21 cellular contexts compared by ENCODE assay signal in the genomic region with DNA sequence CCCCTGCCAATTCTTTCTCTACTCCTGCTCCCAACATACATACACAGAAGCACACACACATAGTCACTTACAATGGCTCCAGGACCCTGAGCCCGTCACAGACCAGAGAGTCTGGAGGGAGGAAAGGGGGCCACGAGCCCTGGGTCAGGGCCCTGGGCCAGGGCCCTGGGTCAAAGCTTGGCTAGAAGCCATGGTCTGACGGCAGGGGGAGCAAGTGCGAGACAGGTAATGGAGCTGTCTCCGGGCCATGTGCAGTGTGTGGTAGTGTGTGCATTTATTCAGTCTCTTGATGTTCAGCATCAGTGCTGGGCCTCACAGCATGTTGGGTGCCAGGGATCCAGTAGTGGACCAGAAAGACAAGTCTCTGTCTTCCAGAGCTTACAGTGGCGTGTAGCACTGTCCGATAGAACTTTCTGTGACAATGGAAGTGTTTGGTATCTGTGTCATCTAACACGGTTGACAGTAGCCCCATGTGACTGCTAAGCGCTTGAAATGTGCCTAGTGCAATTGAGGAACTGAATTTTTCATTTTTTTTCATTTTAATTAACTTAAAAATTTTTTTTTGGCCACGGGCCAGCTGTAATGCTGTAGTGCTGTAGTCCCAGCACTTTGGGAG. TPM values are rescaled to one million over a fixed set of nuclear protein-coding genes. Genes with fewer than 3 reads are reported as not detected.
A peak's percentile ranks its signal among the peaks of the same experiment; 100 is the strongest.
DNase-seq lines count a peak whose midpoint lies in the region; ATAC-seq and TF ChIP-seq lines count a peak whose summit lies in the region.
"Had no signal": no experiment of that assay in that cellular context is flagged by ENCODE, and none has a peak within 500 bp of the region (broad histone marks: within the 10 kb centered on the region; RNA-seq: fewer than 3 reads in every experiment).

No MANE protein-coding gene starts in this region.

- no peaks in the 10 kb centered on the region for H3K27me3 Mint-ChIP-seq in activated CD4-positive, alpha-beta T cell treated with anti-CD3 and anti-CD28 coated beads, Interleukin-2, amount 10 ng/mL, durations not matched to agents 24 days and 14 days
- H3K27me3 Mint-ChIP-seq in chondrocyte (ENCODE audit: low read depth): no peaks in the 10 kb centered on the region
- H3K27me3 Mint-ChIP-seq: stimulated activated naive B cell treated with anti-CD40 and anti-IgM and Interleukin-4, amounts not matched to agents 10 μg/mL and 1 μg/mL and 100 μg/mL, for 72 hours had no signal

- in situ Hi-C loops in KBM-7 (cut with MboI; ENCODE audit: low pct_unique_long_range_greater_than_20kb, low sequenced_read_pairs): no loop called here

- no peaks in the 10 kb centered on the region for H3K9me3 ChIP-seq in neutrophil
- H3K9me3 ChIP-seq: breast epithelium, heart right ventricle, SJSA1, transverse colon had no signal

- H3K36me3 Mint-ChIP-seq in activated CD4-positive, alpha-beta T cell treated with anti-CD3 and anti-CD28 coated beads, Interleukin-2, amount 10 ng/mL, durations not matched to agents 24 days and 14 days (ENCODE audit: low read depth): peaks cover 2% of the 10 kb centered on the region
- H3K36me3 Mint-ChIP-seq in chondrocyte (ENCODE audit: low read depth): no peaks in the 10 kb centered on the region

- H3K4me1 ChIP-seq in neutrophil (ENCODE audit: control insufficient read depth in 1 of 2, insufficient read depth in 1 of 2, low read depth in 1 of 2, low read length in 1 of 2): peaks cover 93 to 94% of the 10 kb centered on the region in 2 experiments
- H3K4me1 ChIP-seq: breast epithelium had no signal

- H3K4me3 Mint-ChIP-seq in activated CD4-positive, alpha-beta T cell treated with anti-CD3 and anti-CD28 coated beads, Interleukin-2, amount 10 ng/mL, durations not matched to agents 24 days and 14 days: no peak overlapping the region
- H3K4me3 Mint-ChIP-seq in chondrocyte (ENCODE audit: unreplicated experiment): no peak overlapping the region
- H3K4me3 Mint-ChIP-seq: neural crest cell; stimulated activated naive B cell treated with anti-CD40 and anti-IgM and Interleukin-4, amounts not matched to agents 10 μg/mL and 1 μg/mL and 100 μg/mL, for 72 hours had no signal

- H3K36me3 ChIP-seq in neutrophil: no peaks in the 10 kb centered on the region
- H3K36me3 ChIP-seq: breast epithelium, heart right ventricle, transverse colon had no signal

- no peaks in the 10 kb centered on the region for H3K27me3 ChIP-seq in neutrophil
- H3K27me3 ChIP-seq: breast epithelium, heart right ventricle, SJSA1, transverse colon had no signal

- TF ChIP-seq CTCF in chondrocyte (IDR thresholded peaks at IDR 0.05): no peak
- no peak for TF ChIP-seq CTCF in neutrophil (IDR thresholded peaks at IDR 0.05)

- DNase-seq in activated CD4-positive, alpha-beta T cell treated with anti-CD3 and anti-CD28 coated beads, Interleukin-2, amount 10 ng/mL, durations not matched to agents 24 days and 14 days: no peak
- no peak for DNase-seq in activated CD4-positive, alpha-beta T cell treated with anti-CD3 and anti-CD28 coated beads for 48 hours
- DNase-seq in KBM-7: peak; percentile 20
- peak; percentile 52 for DNase-seq in chondrocyte (ENCODE audit: low spot score)
- no peak for DNase-seq in NCI-H2081 treated with DMSO at 0.1 percent for 48 hours (lab: John Stamatoyannopoulos, UW)
- no peak for DNase-seq in SHP77 (lab: John Stamatoyannopoulos, UW)
- DNase-seq: 8988T; DMS79 treated with DMSO at 0.1 percent for 48 hours; heart right ventricle; mammary epithelial cell; NCI-H446 treated with DMSO at 0.1 percent for 48 hours; stimulated activated CD4-positive, alpha-beta T cell treated with anti-CD3 and anti-CD28 coated beads, Interleukin-12 subunit alpha, Interleukin-12 subunit beta, amount 100 ng/mL, for 4 hours; stimulated activated naive B cell treated with anti-CD40 and anti-IgM and Interleukin-4, amounts not matched to agents 10 μg/mL and 1 μg/mL and 100 μg/mL, for 72 hours; T-helper 9 cell; transverse colon had no signal

- no peaks in the 10 kb centered on the region for H3K9me3 Mint-ChIP-seq in activated CD4-positive, alpha-beta T cell treated with anti-CD3 and anti-CD28 coated beads, Interleukin-2, amount 10 ng/mL, durations not matched to agents 24 days and 14 days
- H3K9me3 Mint-ChIP-seq in chondrocyte (ENCODE audit: low read depth): no peaks in the 10 kb centered on the region
- H3K9me3 Mint-ChIP-seq: neural crest cell had no signal

- no peak overlapping the region for H3K4me3 ChIP-seq in neutrophil (ENCODE audit: low read depth in 1 of 2, low read length in 1 of 2)
- H3K4me3 ChIP-seq: breast epithelium, heart right ventricle, SJSA1, transverse colon had no signal

- intact Hi-C loops in activated CD4-positive, alpha-beta T cell treated with anti-CD3 and anti-CD28 coated beads, Interleukin-2, amount 10 ng/mL, durations not matched to agents 24 days and 14 days (cut with micrococcal nuclease): loop anchor here (2.0 kb wide), 1 partner anchor 57 kb away; no protein-coding TSS in a partner anchor

- peak overlapping the region; percentile 23 for H3K27ac Mint-ChIP-seq in activated CD4-positive, alpha-beta T cell treated with anti-CD3 and anti-CD28 coated beads, Interleukin-2, amount 10 ng/mL, durations not matched to agents 24 days and 14 days
- no peak overlapping the region for H3K27ac Mint-ChIP-seq in chondrocyte (ENCODE audit: unreplicated experiment)

- ATAC-seq in activated CD4-positive, CD25-positive, alpha-beta regulatory T cell treated with anti-CD3 and anti-CD28 coated beads, Interleukin-2, amount 50 U/mL, for 24 hours: no peak
- ATAC-seq: heart right ventricle; stimulated activated naive B cell treated with anti-CD40 and anti-IgM and Interleukin-4, amounts not matched to agents 10 μg/mL and 1 μg/mL and 100 μg/mL, for 72 hours had no signal

- H3K27ac ChIP-seq in neutrophil: peak overlapping the region; percentile 95
- H3K27ac ChIP-seq: breast epithelium, C4-2B, SJSA1, transverse colon had no signal

- H3K4me1 Mint-ChIP-seq in activated CD4-positive, alpha-beta T cell treated with anti-CD3 and anti-CD28 coated beads, Interleukin-2, amount 10 ng/mL, durations not matched to agents 24 days and 14 days: peaks cover 57% of the 10 kb centered on the region
- H3K4me1 Mint-ChIP-seq in chondrocyte (ENCODE audit: low read depth): peaks cover 16% of the 10 kb centered on the region

RNA-seq across cellular contexts. Expression of gene RABGGTA, which starts 4.2 kb away (rescaled TPM):
- 49.6 and 51.1 TPM in 2 replicates for total RNA-seq in activated CD4-positive, alpha-beta T cell treated with anti-CD3 and anti-CD28 coated beads, Interleukin-2, amount 10 ng/mL, durations not matched to agents 24 days and 14 days
- total RNA-seq in chondrocyte: 27.0 to 34.9 TPM (median 27.4 TPM) in 3 replicates

RNA-seq across cellular contexts. Expression of gene TGM1, which starts 12.7 kb away (rescaled TPM):
- total RNA-seq in activated CD4-positive, alpha-beta T cell treated with anti-CD3 and anti-CD28 coated beads, Interleukin-2, amount 10 ng/mL, durations not matched to agents 24 days and 14 days: 5.1 and 6.2 TPM in 2 replicates
- total RNA-seq in chondrocyte: 3.2 to 5.0 TPM (median 3.3 TPM) in 3 replicates

RNA-seq across cellular contexts. Expression of gene DHRS1, which starts 23.9 kb away (rescaled TPM):
- 10.1 and 10.3 TPM in 2 replicates for total RNA-seq in activated CD4-positive, alpha-beta T cell treated with anti-CD3 and anti-CD28 coated beads, Interleukin-2, amount 10 ng/mL, durations not matched to agents 24 days and 14 days
- total RNA-seq in chondrocyte: 25.6 to 41.4 TPM (median 29.3 TPM) in 3 replicates

RNA-seq across cellular contexts. Expression of gene NOP9, which starts 24.0 kb away (rescaled TPM):
- 48.3 and 52.2 TPM in 2 replicates for total RNA-seq in activated CD4-positive, alpha-beta T cell treated with anti-CD3 and anti-CD28 coated beads, Interleukin-2, amount 10 ng/mL, durations not matched to agents 24 days and 14 days
- 19.4 to 30.4 TPM (median 20.7 TPM) in 3 replicates for total RNA-seq in chondrocyte

RNA-seq across cellular contexts. Expression of gene CIDEB, which starts 32.1 kb away (rescaled TPM):
- 21.8 and 22.2 TPM in 2 replicates for total RNA-seq in activated CD4-positive, alpha-beta T cell treated with anti-CD3 and anti-CD28 coated beads, Interleukin-2, amount 10 ng/mL, durations not matched to agents 24 days and 14 days
- total RNA-seq in chondrocyte: not detected in 3 replicates
- total RNA-seq: neural crest cell, SJSA1 had no signal

Comparison
In these comparisons a context has a peak if more than half of its experiments do, and no peak if none do; other contexts are left out.
1. DNase-seq: peak in KBM-7 (single experiment) and chondrocyte (single experiment); none in activated CD4-positive, alpha-beta T cell treated with anti-CD3 and anti-CD28 coated beads, Interleukin-2, amount 10 ng/mL, durations not matched to agents 24 days and 14 days (single experiment), activated CD4-positive, alpha-beta T cell treated with anti-CD3 and anti-CD28 coated beads for 48 hours (single experiment), NCI-H2081 treated with DMSO at 0.1 percent for 48 hours (single experiment) and SHP77 (0 of 2).